Comparison of ENCODE assay signal across 8 cellular contexts in the genomic region with DNA sequence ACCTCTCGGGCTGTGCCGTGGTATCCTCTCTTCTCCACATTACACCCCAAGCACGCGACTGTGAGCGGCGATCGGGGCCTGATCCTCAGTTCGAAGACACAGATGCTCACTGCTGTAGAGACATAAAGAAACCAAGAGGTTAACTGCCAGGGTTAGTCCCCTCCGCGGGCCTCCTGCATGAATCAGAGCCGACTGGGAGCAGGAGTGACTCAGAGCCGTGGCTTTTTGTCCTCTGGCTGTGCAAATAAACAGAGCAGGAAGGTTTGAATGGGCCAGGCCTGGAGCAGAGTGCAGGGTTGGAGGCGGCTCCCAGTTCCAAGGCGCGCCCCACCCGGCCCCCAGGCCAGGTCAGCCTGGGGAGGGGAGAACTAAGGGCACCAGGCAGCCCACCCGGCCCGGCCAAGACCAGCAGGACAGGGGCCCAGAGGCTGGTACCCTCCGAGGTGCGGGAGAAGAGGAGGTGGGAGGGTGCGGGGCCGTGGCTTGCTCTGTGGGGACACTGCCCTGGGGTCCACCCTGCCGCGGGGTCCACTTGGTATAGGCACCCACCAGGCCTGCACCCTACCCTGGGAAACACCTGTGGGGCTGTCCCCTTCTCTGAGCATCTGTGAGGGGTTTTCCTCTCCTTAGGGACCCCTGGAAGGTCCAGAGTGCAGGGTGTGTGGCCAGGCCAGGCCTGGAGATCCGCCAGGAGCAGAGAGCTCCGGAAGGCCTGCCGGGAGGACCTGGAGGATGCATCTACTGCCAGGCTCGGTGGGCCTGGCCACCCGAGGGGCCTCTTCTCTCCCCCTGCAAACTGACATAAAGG.
A peak's percentile ranks its signal among the peaks of the same experiment; 100 is the strongest.
DNase-seq lines count a peak whose midpoint lies in the region; ATAC-seq and FAIRE-seq lines count a peak whose summit lies in the region.

No MANE protein-coding gene starts in this region.

- ATAC-seq in HG03354 (IDR thresholded peaks at IDR 0.05; ENCODE audit: poor library complexity, severe bottlenecking, unreplicated experiment) (no peak), GM19463 (IDR thresholded peaks at IDR 0.05; ENCODE audit: unreplicated experiment) (no peak)

- DNase-seq in NCI-H345 treated with DMSO at 0.1 percent for 48 hours (lab: John Stamatoyannopoulos, UW; ENCODE audit: unreplicated experiment) (peak; percentile 31), brain pericyte (ENCODE audit: low read depth, low spot score) (peak; percentile 72), left kidney (ENCODE audit: low read depth, low spot score) (peak; percentile 92)
- peak; percentile 36 for DNase-seq in stimulated activated CD4-positive, alpha-beta T cell treated with anti-CD3 and anti-CD28 coated beads, Interleukin-4, amount 100 ng/mL, for 1 hour
- no peak for DNase-seq in stimulated activated naive CD4-positive, alpha-beta T cell (lab: John Stamatoyannopoulos, UW)

- peak; percentile 97 for FAIRE-seq in G401.6 (lab: Jason Lieb, UNC)

Comparison
In these comparisons a context has a peak if more than half of its experiments do, and no peak if none do; other contexts are left out.
1. DNase-seq: peak in NCI-H345 treated with DMSO at 0.1 percent for 48 hours (single experiment), brain pericyte (single experiment), left kidney (single experiment) and stimulated activated CD4-positive, alpha-beta T cell treated with anti-CD3 and anti-CD28 coated beads, Interleukin-4, amount 100 ng/mL, for 1 hour (single experiment); none in stimulated activated naive CD4-positive, alpha-beta T cell (0 of 6).